15 cellular contexts compared by ENCODE assay signal in the genomic region with DNA sequence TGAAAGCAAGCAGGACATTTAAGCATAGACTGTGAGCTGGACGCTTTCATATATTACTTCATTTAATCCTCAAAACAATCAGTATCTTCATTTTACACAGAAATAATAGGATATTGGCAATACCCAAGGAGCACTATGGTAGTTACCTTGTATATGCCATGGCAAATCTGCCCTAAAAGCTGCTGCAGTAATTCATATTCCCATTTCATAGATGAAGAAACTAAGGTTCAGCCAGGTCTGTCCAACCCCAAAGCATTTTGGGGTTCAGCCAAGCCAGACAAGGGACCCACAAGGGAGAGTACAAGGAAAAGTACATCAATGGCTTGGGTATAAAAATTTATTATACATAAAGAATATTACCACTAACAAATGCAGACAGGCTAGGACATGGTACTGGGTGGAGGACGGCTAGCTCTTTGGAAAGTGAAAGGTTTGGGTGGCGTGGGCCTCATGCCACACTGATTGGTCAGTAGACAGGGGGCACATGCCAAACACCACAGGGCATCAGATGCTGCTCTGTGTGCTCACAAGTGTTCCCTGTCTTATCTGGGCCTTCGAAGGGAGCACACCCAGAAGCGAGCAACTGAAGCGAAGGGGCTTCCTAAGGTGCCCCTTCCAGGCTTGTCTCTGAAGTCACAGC. TPM values are rescaled to one million over a fixed set of nuclear protein-coding genes. Genes with fewer than 3 reads are reported as not detected.
DNase-seq lines count a peak whose midpoint lies in the region; ATAC-seq and TF ChIP-seq lines count a peak whose summit lies in the region.
"Had no signal": no experiment of that assay in that cellular context is flagged by ENCODE, and none has a peak within 500 bp of the region (broad histone marks: within the 10 kb centered on the region; RNA-seq: fewer than 3 reads in every experiment).

No MANE protein-coding gene starts in this region.

- TF ChIP-seq CTCF in Caco-2 (IDR thresholded peaks at IDR 0.05; ENCODE audit: insufficient read depth in 1 of 2, low read depth in 1 of 2, low read length in 1 of 2, severe bottlenecking in 1 of 2, unreplicated experiment in 1 of 2) = no peak

- BruUV-seq in Caco-2 (replicated peaks; lab: Mats Ljungman, UMichigan) = no TSS peak

- H3K9me3 ChIP-seq in Caco-2 = no peaks in the 10 kb centered on the region
- H3K9me3 ChIP-seq: adrenal gland, MG63, stomach had no signal

- H3K36me3 Mint-ChIP-seq in activated naive CD4-positive, alpha-beta T cell treated with anti-CD3 and anti-CD28 coated beads, Interleukin-2, amount 50 U/mL, for 24 hours = peaks cover 42% of the 10 kb centered on the region
- peaks cover 61% of the 10 kb centered on the region for H3K36me3 Mint-ChIP-seq in T-cell
- H3K36me3 Mint-ChIP-seq in effector memory CD8-positive, alpha-beta T cell (ENCODE audit: insufficient read depth) = peaks cover 65% of the 10 kb centered on the region
- H3K36me3 Mint-ChIP-seq in Caco-2 (ENCODE audit: insufficient read depth, unreplicated experiment) = peaks cover 33% of the 10 kb centered on the region

- H3K4me1 Mint-ChIP-seq in activated naive CD4-positive, alpha-beta T cell treated with anti-CD3 and anti-CD28 coated beads, Interleukin-2, amount 50 U/mL, for 24 hours = peaks cover 46% of the 10 kb centered on the region
- peaks cover 37 to 43% (median 41%) of the 10 kb centered on the region in 3 donors for H3K4me1 Mint-ChIP-seq in T-cell
- H3K4me1 Mint-ChIP-seq in effector memory CD8-positive, alpha-beta T cell (ENCODE audit: low read depth in 2 of 2) = peaks cover 33 to 36% of the 10 kb centered on the region in 2 donors
- H3K4me1 Mint-ChIP-seq in Caco-2 (ENCODE audit: low read depth, unreplicated experiment) = peaks cover 6% of the 10 kb centered on the region

- H3K4me1 ChIP-seq in Caco-2 = no peaks in the 10 kb centered on the region
- H3K4me1 ChIP-seq: adrenal gland had no signal

- H3K4me3 Mint-ChIP-seq in activated naive CD4-positive, alpha-beta T cell treated with anti-CD3 and anti-CD28 coated beads, Interleukin-2, amount 50 U/mL, for 24 hours = peak overlapping the region; percentile 53
- H3K4me3 Mint-ChIP-seq in T-cell (peak overlapping the region in 2 of 3 donors; percentile 10 to 72), Caco-2 (ENCODE audit: unreplicated experiment) (no peak overlapping the region)
- H3K4me3 Mint-ChIP-seq in effector memory CD8-positive, alpha-beta T cell = peak overlapping the region; percentile 68 to 74

- intact Hi-C loops in Caco-2 (cut with micrococcal nuclease; ENCODE audit: unreplicated experiment) = no loop called here

- no peaks in the 10 kb centered on the region for H3K27me3 Mint-ChIP-seq in activated naive CD4-positive, alpha-beta T cell treated with anti-CD3 and anti-CD28 coated beads, Interleukin-2, amount 50 U/mL, for 24 hours
- H3K27me3 Mint-ChIP-seq in T-cell (no peaks in the 10 kb centered on the region), Caco-2 (ENCODE audit: insufficient read depth, unreplicated experiment) (no peaks in the 10 kb centered on the region)
- no peaks in the 10 kb centered on the region for H3K27me3 Mint-ChIP-seq in effector memory CD8-positive, alpha-beta T cell

- POLR2A ChIA-PET in T-cell (lab: Charles Lee) = no interaction called here
- POLR2A ChIA-PET in Caco-2 (lab: Charles Lee) = no interaction called here

- no peak for ATAC-seq in T-cell (replicated peaks in 1 of 4)
- ATAC-seq in effector memory CD8-positive, alpha-beta T cell (replicated peaks) = no peak
- no peak for ATAC-seq in esophagus mucosa

- CTCF ChIA-PET in T-cell (lab: Charles Lee) (interaction anchor here in 1 of 2 donors (1.5 kb wide), 1 partner anchor 109 kb away, joined by 7 read pairs; no protein-coding TSS in a partner anchor), Caco-2 (lab: Charles Lee) (no interaction called here)

- peak overlapping the region; percentile 63 for H3K27ac Mint-ChIP-seq in activated naive CD4-positive, alpha-beta T cell treated with anti-CD3 and anti-CD28 coated beads, Interleukin-2, amount 50 U/mL, for 24 hours
- H3K27ac Mint-ChIP-seq in T-cell (peak overlapping the region; percentile 85 to 93), Caco-2 (ENCODE audit: unreplicated experiment) (no peak overlapping the region)
- H3K27ac Mint-ChIP-seq in effector memory CD8-positive, alpha-beta T cell = peak overlapping the region; percentile 83 to 84

- DNase-seq in activated naive CD4-positive, alpha-beta T cell treated with anti-CD3 and anti-CD28 coated beads, Interleukin-2, amount 50 U/mL, for 16 hours = no peak
- DNase-seq in T-cell (no peak), DMS79 (lab: John Stamatoyannopoulos, UW) (no peak), DMS53 (lab: John Stamatoyannopoulos, UW) (no peak), Caco-2 (no peak)
- DNase-seq in effector memory CD8-positive, alpha-beta T cell = no peak
- DNase-seq: DMS 273 treated with DMSO at 0.1 percent for 48 hours, MG63, NCI-H187 treated with DMSO at 0.1 percent for 48 hours had no signal

- peaks cover 5% of the 10 kb centered on the region for H3K9me3 Mint-ChIP-seq in activated naive CD4-positive, alpha-beta T cell treated with anti-CD3 and anti-CD28 coated beads, Interleukin-2, amount 50 U/mL, for 24 hours
- H3K9me3 Mint-ChIP-seq in T-cell = peaks cover 4 to 5% (median 4%) of the 10 kb centered on the region in 3 donors
- H3K9me3 Mint-ChIP-seq in effector memory CD8-positive, alpha-beta T cell = peaks cover 5 to 7% of the 10 kb centered on the region in 2 donors
- H3K9me3 Mint-ChIP-seq in Caco-2 (ENCODE audit: unreplicated experiment) = no peaks in the 10 kb centered on the region

- H3K36me3 ChIP-seq in Caco-2 (ENCODE audit: control insufficient read depth, insufficient read depth, low read length) = no peaks in the 10 kb centered on the region

- no peaks in the 10 kb centered on the region for H3K27me3 ChIP-seq in Caco-2 (replicated peaks; ENCODE audit: control insufficient read depth, insufficient read depth, low read length)
- H3K27me3 ChIP-seq: adrenal gland, MG63, stomach had no signal

- H3K4me3 ChIP-seq in Caco-2 (ENCODE audit: low read depth, low read length) = no peak overlapping the region
- H3K4me3 ChIP-seq: adrenal gland, MG63, smooth muscle cell, stomach had no signal

RNA-seq across cellular contexts. Expression of a gene that starts 23.9 kb away (rescaled TPM):
- 1 to 10 TPM in 2 of 5 donors, under 1 TPM in 3; 0.37 to 3.8 (median 0.95) TPM for total RNA-seq in T-cell
- 7.6 TPM for total RNA-seq in esophagus mucosa
- total RNA-seq in Caco-2 (2022) = 0.12 and 0.32 TPM in 2 replicates
- total RNA-seq: NCI-H460 had no signal

RNA-seq across cellular contexts. Expression of a gene that starts 32.5 kb away (rescaled TPM):
- total RNA-seq in T-cell (10 to 100 TPM; 61.8 to 68.0 (median 67.2) TPM), esophagus mucosa (45.8 TPM), Caco-2 (2022) (67.3 and 69.4 TPM in 2 replicates)

RNA-seq across cellular contexts. Expression of a gene that starts 35.6 kb away (rescaled TPM):
- total RNA-seq in T-cell = 100 to 1,000 TPM in 1 of 5 donors, 10 to 100 TPM in 4; 74.4 to 106 (median 93.5) TPM
- total RNA-seq in esophagus mucosa = 119 TPM
- total RNA-seq in Caco-2 (2022) = 126 and 130 TPM in 2 replicates

RNA-seq across cellular contexts. Expression of a gene that starts 59.0 kb away (rescaled TPM):
- 10 to 100 TPM in 1 of 5 donors, 1 to 10 TPM in 4; 7.1 to 11.9 (median 8.6) TPM for total RNA-seq in T-cell
- total RNA-seq in esophagus mucosa = 26.2 TPM
- total RNA-seq in Caco-2 (2022) = 33.2 and 34.5 TPM in 2 replicates
